Comparison of ENCODE assay signal across 1 cellular context in the genomic region with DNA sequence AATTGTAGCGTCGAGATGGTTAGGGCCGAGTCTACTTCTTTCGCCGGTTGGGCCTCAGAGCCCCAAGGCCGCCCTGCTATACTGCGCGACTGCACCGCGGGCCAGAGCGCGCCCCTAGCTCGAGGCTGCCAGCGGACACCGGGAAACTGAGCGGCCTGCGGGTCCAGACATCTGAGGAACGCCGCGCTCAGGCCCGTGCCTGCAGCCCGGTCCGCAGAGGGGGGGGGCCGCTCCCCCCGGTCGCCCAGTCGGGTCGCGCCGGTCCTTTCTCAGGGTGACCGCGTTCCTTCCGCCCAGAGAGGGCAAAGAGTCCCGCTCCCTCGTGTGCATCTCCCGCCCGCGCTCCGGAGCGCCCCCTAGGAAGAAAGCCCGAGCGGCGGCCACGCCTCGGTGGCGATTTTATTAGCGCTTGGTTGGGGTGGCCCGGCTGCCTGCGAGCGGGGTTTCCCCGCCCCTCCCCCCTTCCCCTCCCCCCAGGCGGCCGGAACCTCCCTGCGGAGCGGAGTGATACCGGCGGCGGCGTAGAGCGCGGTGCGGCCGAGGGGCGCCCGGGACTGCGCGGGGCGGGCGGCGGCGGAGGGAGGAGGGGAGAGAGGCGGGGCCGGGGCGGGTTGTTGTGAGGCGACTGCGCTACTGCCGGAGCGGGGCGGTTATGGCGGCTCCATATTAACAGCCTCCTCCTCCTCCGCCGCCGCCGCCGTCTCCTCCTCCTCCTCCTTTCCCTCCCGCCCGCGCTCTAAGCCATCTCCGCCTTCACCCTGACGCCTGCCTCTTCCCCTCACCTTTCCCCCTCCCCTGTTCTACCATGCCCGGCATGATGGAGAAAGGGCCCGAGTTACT.
TF ChIP-seq lines count a peak whose summit lies in the region.

A gene (plus strand): TSS at position 611 of the 840 bp plus-strand sequence. CDS start 195 bp downstream, at position 806.

TF ChIP-seq in IMR-90, 13 proteins besides CTCF, POLR2A, EP300 and RAD21 (continued from another document):
- no peak for TF ChIP-seq MAFK (IDR thresholded peaks at IDR 0.05; ENCODE audit: low read depth, low read length)
